In genomic region chr3:134885877-134886621, GRCh38 we compare ENCODE assay signal across 8 cellular contexts.
A peak's percentile ranks its signal among the peaks of the same experiment; 100 is the strongest.
DNase-seq lines count a peak whose midpoint lies in the region; ATAC-seq and TF ChIP-seq lines count a peak whose summit lies in the region.

No MANE protein-coding gene starts in this region.

- peak; percentile 25 for TF ChIP-seq CTCF in GM12865 (IDR thresholded peaks at IDR 0.05; ENCODE audit: insufficient read depth, low read depth, low read length, missing control alignments)
- TF ChIP-seq CTCF in tibial artery (IDR thresholded peaks at IDR 0.05) = no peak

- ATAC-seq in GM21423 (IDR thresholded peaks at IDR 0.05; ENCODE audit: unreplicated experiment) (peak; percentile 94), HG03469 (IDR thresholded peaks at IDR 0.05; ENCODE audit: unreplicated experiment) (peak; percentile 87)

- H3K4me3 ChIP-seq in GM12865 (ENCODE audit: low read depth, low read length) (no peak overlapping the region), tibial artery (no peak overlapping the region)

- no peaks in the 10 kb centered on the region for H3K27me3 ChIP-seq in tibial artery

- H3K4me1 ChIP-seq in tibial artery = no peaks in the 10 kb centered on the region

- DNase-seq in GM12865 (ENCODE audit: low read depth) (peak; percentile 73), glomerular visceral epithelial cell (ENCODE audit: extremely low spot score) (peak; percentile 73), tibial artery (no peak), AML-193 (lab: John Stamatoyannopoulos, UW) (no peak), GF-D8 (lab: John Stamatoyannopoulos, UW) (no peak), COR-L47 (lab: John Stamatoyannopoulos, UW) (no peak)

- H3K36me3 ChIP-seq in tibial artery = no peaks in the 10 kb centered on the region

- intact Hi-C loops in tibial artery (cut with DNase I; ENCODE audit: low total_unique reads) = no loop called here

- H3K9me3 ChIP-seq in tibial artery = peaks cover 0 to 5% (median 0%) of the 10 kb centered on the region in 3 donors

- H3K27ac ChIP-seq in tibial artery = no peak overlapping the region

Comparison
In these comparisons a context has a peak if more than half of its experiments do, and no peak if none do; other contexts are left out.
1. DNase-seq: peak in GM12865 (single experiment) and glomerular visceral epithelial cell (single experiment); none in tibial artery (0 of 2), AML-193 (0 of 2), GF-D8 (single experiment) and COR-L47 (single experiment).